ENCODE assay signal across 8 cellular contexts in the genomic region with DNA sequence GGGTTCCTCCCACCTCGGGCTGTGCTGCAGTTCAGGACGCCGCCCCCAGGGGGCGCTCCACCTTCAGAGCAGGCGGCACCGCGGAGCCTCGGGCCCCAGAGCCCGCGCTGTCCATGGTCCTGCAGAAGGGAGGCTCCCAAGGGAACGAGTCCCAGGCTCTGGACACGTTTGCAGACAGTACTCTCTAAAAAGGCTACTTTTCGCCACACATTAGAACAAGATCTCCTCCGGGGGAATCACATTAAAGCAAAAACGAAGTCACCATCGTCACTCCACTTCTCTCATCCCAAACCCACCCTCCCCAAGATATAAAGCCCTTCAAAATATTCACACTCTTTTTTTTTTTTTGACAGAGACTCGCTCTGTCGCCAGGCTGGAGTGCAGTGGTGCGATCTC. TPM values are rescaled to one million over a fixed set of nuclear protein-coding genes. Genes with fewer than 3 reads are reported as not detected.
DNase-seq lines count a peak whose midpoint lies in the region; TF ChIP-seq lines count a peak whose summit lies in the region.

No MANE protein-coding gene starts in this region.

- TF ChIP-seq CTCF in sigmoid colon (IDR thresholded peaks at IDR 0.05) = peak; percentile 52 to 88 (median 71)

- DNase-seq in DMS114 treated with DMSO at 0.1 percent for 48 hours (lab: John Stamatoyannopoulos, UW; ENCODE audit: unreplicated experiment) (peak; percentile 64), HT1080 (ENCODE audit: low read depth) (peak; percentile 61), anterior cingulate cortex (lab: John Stamatoyannopoulos, UW) (peak in 49 of 58 donors; percentile 4 to 78 (median 32)), hepatic stellate cell (ENCODE audit: low spot score) (peak; percentile 81), sigmoid colon (peak; percentile 73), NCI-H1092 (lab: John Stamatoyannopoulos, UW) (no peak), NCI-H2081 treated with DMSO at 0.1 percent for 48 hours (lab: John Stamatoyannopoulos, UW) (no peak)
- DNase-seq in T-helper 2 cell treated with Interferon-gamma antibody and Interleukin-4, amounts not matched to agents 5 μg/mL and 100 μg/mL, for 36 hours (ENCODE audit: low spot score) = peak; percentile 85

- H3K27ac Mint-ChIP-seq in T-helper 2 cell treated with Interferon-gamma antibody and Interleukin-4, amounts not matched to agents 5 μg/mL and 100 μg/mL, for 36 hours = no peak overlapping the region

- WGBS in sigmoid colon, 2 donors = 9 to 11% methylated on average over 19 of the region's 19 CpGs

- peaks cover 5 to 46% (median 11%) of the 10 kb centered on the region in 3 donors for H3K27me3 ChIP-seq in sigmoid colon

- no peaks in the 10 kb centered on the region for H3K36me3 ChIP-seq in sigmoid colon

- no peak overlapping the region for H3K27ac ChIP-seq in sigmoid colon

- H3K4me3 Mint-ChIP-seq in T-helper 2 cell treated with Interferon-gamma antibody and Interleukin-4, amounts not matched to agents 5 μg/mL and 100 μg/mL, for 36 hours = no peak overlapping the region

- H3K9me3 ChIP-seq in sigmoid colon = no peaks in the 10 kb centered on the region

- intact Hi-C loops in sigmoid colon (cut with DNase I) = no loop called here

- no peaks in the 10 kb centered on the region for H3K36me3 Mint-ChIP-seq in T-helper 2 cell treated with Interferon-gamma antibody and Interleukin-4, amounts not matched to agents 5 μg/mL and 100 μg/mL, for 36 hours (ENCODE audit: low read depth)

- TF ChIP-seq EP300 in sigmoid colon (IDR thresholded peaks at IDR 0.05) = no peak

- H3K4me1 Mint-ChIP-seq in T-helper 2 cell treated with Interferon-gamma antibody and Interleukin-4, amounts not matched to agents 5 μg/mL and 100 μg/mL, for 36 hours (ENCODE audit: low read depth) = peaks cover 13% of the 10 kb centered on the region

- no peak for TF ChIP-seq POLR2A in sigmoid colon (IDR thresholded peaks at IDR 0.05)

- no peaks in the 10 kb centered on the region for H3K4me1 ChIP-seq in sigmoid colon

- no peak overlapping the region for H3K4me3 ChIP-seq in sigmoid colon

- H3K27me3 Mint-ChIP-seq in T-helper 2 cell treated with Interferon-gamma antibody and Interleukin-4, amounts not matched to agents 5 μg/mL and 100 μg/mL, for 36 hours (ENCODE audit: low read depth) = peaks cover 2% of the 10 kb centered on the region

- H3K9me3 Mint-ChIP-seq in T-helper 2 cell treated with Interferon-gamma antibody and Interleukin-4, amounts not matched to agents 5 μg/mL and 100 μg/mL, for 36 hours = no peaks in the 10 kb centered on the region

RNA-seq across cellular contexts. Expression of a gene that starts 4.6 kb away (rescaled TPM):
- total RNA-seq in HT1080 (2014; rRNA removed; shearing (Covaris generic)) = not detected in 2 replicates
- not detected in 2 replicates for polyA plus RNA-seq in HT1080 (2015; cell fraction: cytosol; rRNA removed)
- polyA plus RNA-seq in HT1080 (2015; cell fraction: nucleus; rRNA removed) = not detected in 2 replicates
- total RNA-seq in sigmoid colon = 10 to 100 TPM in 1 of 4 donors, 1 to 10 TPM in 2, under 1 TPM in 1; 0.83 to 13.8 (median 2.5) TPM
- 10 to 100 TPM in 2 of 3 donors, 1 to 10 TPM in 1; 1.8 to 14.4 (median 11.8) TPM for polyA plus RNA-seq in sigmoid colon

RNA-seq across cellular contexts. Expression of a gene that starts 31.7 kb away (rescaled TPM):
- not detected in 2 replicates for total RNA-seq in HT1080 (2014; rRNA removed; shearing (Covaris generic))
- not detected in 2 replicates for polyA plus RNA-seq in HT1080 (2015; cell fraction: cytosol; rRNA removed)
- polyA plus RNA-seq in HT1080 (2015; cell fraction: nucleus; rRNA removed) = 0.12 TPM in 1 of 2 replicates, not detected in the other
- not detected for total RNA-seq in sigmoid colon
- polyA plus RNA-seq in sigmoid colon = under 1 TPM in 1 of 3 donors, not detected in 2; 0.10 TPM

RNA-seq across cellular contexts. Expression of a gene that starts 34.3 kb away (rescaled TPM):
- total RNA-seq in HT1080 (2014; rRNA removed; shearing (Covaris generic)) = not detected in 2 replicates
- not detected in 2 replicates for polyA plus RNA-seq in HT1080 (2015; cell fraction: cytosol; rRNA removed)
- polyA plus RNA-seq in HT1080 (2015; cell fraction: nucleus; rRNA removed) = not detected in 2 replicates
- total RNA-seq in sigmoid colon = not detected
- polyA plus RNA-seq in sigmoid colon = not detected

RNA-seq across cellular contexts. Expression of a gene that starts 36.2 kb away (rescaled TPM):
- total RNA-seq in HT1080 (2014; rRNA removed; shearing (Covaris generic)) = not detected in 2 replicates
- not detected in 2 replicates for polyA plus RNA-seq in HT1080 (2015; cell fraction: cytosol; rRNA removed)
- not detected in 2 replicates for polyA plus RNA-seq in HT1080 (2015; cell fraction: nucleus; rRNA removed)
- total RNA-seq in sigmoid colon = under 1 TPM in 1 of 4 donors, not detected in 3; 0.36 TPM
- 1 to 10 TPM in 2 of 3 donors, under 1 TPM in 1; 0.60 to 4.9 (median 1.9) TPM for polyA plus RNA-seq in sigmoid colon

RNA-seq across cellular contexts. Expression of a gene that starts 49.6 kb away (rescaled TPM):
- not detected in 2 replicates for total RNA-seq in HT1080 (2014; rRNA removed; shearing (Covaris generic))
- not detected in 2 replicates for polyA plus RNA-seq in HT1080 (2015; cell fraction: cytosol; rRNA removed)
- polyA plus RNA-seq in HT1080 (2015; cell fraction: nucleus; rRNA removed) = not detected in 2 replicates
- 1 to 10 TPM in 2 of 4 donors, not detected in 2; 1.2 to 3.0 TPM for total RNA-seq in sigmoid colon
- 10 to 100 TPM in 1 of 3 donors, 1 to 10 TPM in 1, not detected in 1; 3.2 to 14.5 TPM for polyA plus RNA-seq in sigmoid colon

Comparison
In these comparisons a context has a peak if more than half of its experiments do, and no peak if none do; other contexts are left out.
1. DNase-seq: peak in DMS114 treated with DMSO at 0.1 percent for 48 hours (single experiment), HT1080 (single experiment), T-helper 2 cell treated with Interferon-gamma antibody and Interleukin-4, amounts not matched to agents 5 μg/mL and 100 μg/mL, for 36 hours (single experiment), anterior cingulate cortex (49 of 58), hepatic stellate cell (single experiment) and sigmoid colon (single experiment); none in NCI-H1092 (single experiment) and NCI-H2081 treated with DMSO at 0.1 percent for 48 hours (single experiment).